Comparison of ENCODE assay signal across 8 cellular contexts in the genomic region with DNA sequence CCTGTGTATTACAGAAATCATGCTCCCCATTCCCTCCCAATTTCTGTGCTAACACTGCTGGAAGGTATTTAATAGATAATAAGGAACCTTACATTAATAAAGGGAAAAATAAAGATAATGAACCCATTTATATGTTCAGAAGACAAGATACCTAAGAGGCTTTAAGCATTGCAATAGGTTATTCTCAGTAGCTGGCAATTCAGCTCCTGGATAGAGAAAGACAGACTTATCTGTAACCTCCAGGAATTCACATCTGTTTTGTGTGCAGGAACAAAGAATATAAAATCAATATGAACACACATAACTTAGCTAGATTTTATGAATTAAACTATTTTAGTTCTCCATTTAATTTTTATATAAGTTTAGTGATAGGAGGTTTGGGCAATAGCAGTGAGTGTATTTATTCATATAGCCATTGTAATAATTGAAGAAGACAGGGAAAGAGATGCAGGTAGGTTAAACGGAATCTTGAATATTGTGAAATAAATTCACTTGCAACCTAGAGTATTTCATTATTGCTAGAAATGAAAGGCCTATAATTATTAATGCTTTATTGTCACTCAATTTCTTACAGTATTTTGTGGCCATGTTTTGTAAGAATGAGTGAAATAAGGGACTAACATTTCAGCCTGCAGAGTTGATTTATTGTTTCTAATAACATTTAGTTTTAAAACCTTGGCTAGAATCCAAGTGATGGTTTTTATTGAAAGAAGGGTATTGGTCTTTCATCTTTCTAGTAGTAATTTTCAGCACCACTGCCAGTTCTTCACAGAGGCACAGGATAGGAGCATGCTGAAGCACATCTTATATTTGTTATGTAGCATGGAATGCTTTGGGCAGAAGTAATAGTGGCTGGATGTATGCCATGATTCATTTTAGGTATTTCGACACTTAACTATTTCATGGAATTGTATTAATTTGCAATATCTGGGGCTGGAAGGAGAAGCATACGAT. TPM values are rescaled to one million over a fixed set of nuclear protein-coding genes. Genes with fewer than 3 reads are reported as not detected.
DNase-seq lines count a peak whose midpoint lies in the region; ATAC-seq, FAIRE-seq and TF ChIP-seq lines count a peak whose summit lies in the region.

No MANE protein-coding gene starts in this region.

- H2AK5ac ChIP-seq in H1 (ENCODE audit: low read depth, low read length) = no peak overlapping the region

- no peak overlapping the region for H3K18ac ChIP-seq in H1 (ENCODE audit: extremely low read depth, low read length)

- no peak overlapping the region for H3K4ac ChIP-seq in H1 (replicated peaks; ENCODE audit: insufficient read length, low read depth, low read length)

- peaks cover 0 to 53% of the 10 kb centered on the region in 2 experiments; a peak in 3 of 4 replicates for H3K79me2 ChIP-seq in H1 (ENCODE audit: control insufficient read depth in 1 of 2, insufficient read depth in 2 of 2, low read length in 2 of 2)

- H3K27ac ChIP-seq in H1 (ENCODE audit: low read depth, low read length) = no peak overlapping the region
- H3K27ac ChIP-seq in gastrocnemius medialis = peak overlapping the region; percentile 83 to 97 (median 90)

- in situ Hi-C loops in gastrocnemius medialis (cut with MboI; ENCODE audit: low sequenced_read_pairs in 4 of 4) = loop anchor here in 1 of 4 donors (25.0 kb wide), 1 partner anchor 229 kb away; no protein-coding TSS in a partner anchor

- intact Hi-C loops in gastrocnemius medialis (cut with DNase I; ENCODE audit: low total_unique reads) = loop anchor here (5.0 to 10.0 kb wide), 5 partner anchors 101 to 531 kb away; a partner anchor contains a TSS

- no peak overlapping the region for H2BK120ac ChIP-seq in H1 (replicated peaks; ENCODE audit: low read depth, low read length)

- no peak overlapping the region for H4K91ac ChIP-seq in H1 (replicated peaks; ENCODE audit: insufficient read length, low read length)

- H2BK12ac ChIP-seq in H1 (ENCODE audit: low read depth, low read length) = no peak overlapping the region

- no peak overlapping the region for H3K14ac ChIP-seq in H1 (ENCODE audit: insufficient read length)

- no peaks in the 10 kb centered on the region for H3K23me2 ChIP-seq in H1 (ENCODE audit: low read depth, low read length)

- H3K4me2 ChIP-seq in H1 (ENCODE audit: insufficient read depth in 1 of 2, low read depth in 2 of 2, low read length in 2 of 2) = peak overlapping the region; percentile 25 to 76

- no peak overlapping the region for H3K56ac ChIP-seq in H1 (replicated peaks; ENCODE audit: insufficient read length, low read depth, low read length)

- H3K79me1 ChIP-seq in H1 (ENCODE audit: low read depth, low read length) = no peaks in the 10 kb centered on the region

- H2BK15ac ChIP-seq in H1 (ENCODE audit: low read length) = no peak overlapping the region

- H3K9ac ChIP-seq in H1 (replicated peaks in 1 of 4; ENCODE audit: extremely low read depth in 1 of 4, low read depth in 3 of 4, low read length in 3 of 4) = no peak overlapping the region

- H4K5ac ChIP-seq in H1 (ENCODE audit: insufficient read length, low read depth, low read length) = no peak overlapping the region

- no peak for TF ChIP-seq CTCF in GM06990 (IDR thresholded peaks at IDR 0.05; ENCODE audit: insufficient read depth, low read length, poor library complexity, severe bottlenecking)
- no peak for TF ChIP-seq CTCF in H1 (IDR thresholded peaks at IDR 0.05; ENCODE audit: control extremely low read depth in 1 of 3, insufficient read depth in 1 of 3, low read depth in 1 of 3, low read length in 3 of 3)
- TF ChIP-seq CTCF in gastrocnemius medialis (IDR thresholded peaks at IDR 0.05 in 4 of 5, conservative IDR thresholded peaks at IDR 0.05 in 1 of 5) = no peak

- ATAC-seq in gastrocnemius medialis (no peak), HG02870 (IDR thresholded peaks at IDR 0.05; ENCODE audit: unreplicated experiment) (no peak), HG03095 (IDR thresholded peaks at IDR 0.05; ENCODE audit: unreplicated experiment) (no peak), HG03469 (IDR thresholded peaks at IDR 0.05; ENCODE audit: unreplicated experiment) (no peak)

- CTCF ChIA-PET in H1 (lab: Charles Lee; ENCODE audit: partially characterized antibody) = interaction anchor here (0.8 to 1.7 kb wide), 2 partner anchors 19 to 229 kb away, joined by 3 to 5 read pairs; no protein-coding TSS in a partner anchor

- H2BK20ac ChIP-seq in H1 (ENCODE audit: low read length) = no peak overlapping the region

- no peak overlapping the region for H2AFZ ChIP-seq in H1 (ENCODE audit: low read length)

- H3K9me3 ChIP-seq in H1 (ENCODE audit: insufficient read depth in 2 of 2, low read depth in 1 of 2, low read length in 1 of 2) (no peaks in the 10 kb centered on the region), gastrocnemius medialis (no peaks in the 10 kb centered on the region)

- no peak overlapping the region for H3K23ac ChIP-seq in H1 (ENCODE audit: insufficient read length)

- TF ChIP-seq POLR2A in H1 (IDR thresholded peaks at IDR 0.05; ENCODE audit: control extremely low read depth in 1 of 2, low read depth in 2 of 2, low read length in 2 of 2) (no peak), gastrocnemius medialis (IDR thresholded peaks at IDR 0.05) (no peak)

- TF ChIP-seq EP300 in H1 (IDR thresholded peaks at IDR 0.05; ENCODE audit: borderline replicate concordance in 1 of 2, low read depth in 2 of 2, low read length in 2 of 2) = no peak

- no peaks in the 10 kb centered on the region for H3K36me3 ChIP-seq in GM06990 (ENCODE audit: control insufficient read depth, insufficient read depth, low read length)
- H3K36me3 ChIP-seq in H1 (ENCODE audit: control insufficient read depth in 2 of 4, insufficient read depth in 4 of 4, low read length in 3 of 4) = no peaks in the 10 kb centered on the region
- H3K36me3 ChIP-seq in gastrocnemius medialis = no peaks in the 10 kb centered on the region

- H3K4me1 ChIP-seq in H1 (replicated peaks in 1 of 4; ENCODE audit: control insufficient read depth in 3 of 4, insufficient read depth in 4 of 4, low read length in 3 of 4) (no peaks in the 10 kb centered on the region), gastrocnemius medialis (peaks cover 34% of the 10 kb centered on the region in 2 donors)

- DNase-seq in GM06990 (ENCODE audit: extremely low read depth, insufficient read length) = no peak
- peak; percentile 46 for DNase-seq in NCI-H1694 (lab: John Stamatoyannopoulos, UW)
- DNase-seq in H1 (ENCODE audit: low read depth in 1 of 2, low spot score in 2 of 2) = no peak
- DNase-seq in gastrocnemius medialis = no peak
- no peak for DNase-seq in activated CD4-positive, CD25-positive, alpha-beta regulatory T cell treated with anti-CD3 and anti-CD28 coated beads, Interleukin-2, amount 50 U/mL, for 72 hours

- WGBS in H1 (ENCODE audit: extremely low coverage in 1 of 2, insufficient coverage in 1 of 2, insufficient read length in 1 of 2, insufficient replicate concordance in 2 of 2, low coverage in 1 of 2, low lambda C conversion rate in 2 of 2, missing lambda C conversion rate in 1 of 2), 2 experiments = 64% methylated on average over 3 of the region's 3 CpGs; no CpG with 5 or more reads in 1 of the 2 experiments

- no peak overlapping the region for H4K8ac ChIP-seq in H1 (ENCODE audit: extremely low read depth, insufficient read depth, low read length)

- H3K4me3 ChIP-seq in GM06990 (replicated peaks; ENCODE audit: low read depth, low read length) = peak overlapping the region; percentile 97
- H3K4me3 ChIP-seq in H1 (ENCODE audit: extremely low read depth in 1 of 4, insufficient read depth in 2 of 4, low read depth in 3 of 4, low read length in 4 of 4) = peak overlapping the region; percentile 83 to 93 (median 86); a peak in 7 of 8 replicates
- H3K4me3 ChIP-seq in gastrocnemius medialis = peak overlapping the region; percentile 75 to 100 (median 92)

- FAIRE-seq in H1 (lab: Jason Lieb, UNC) = no peak

- no peak overlapping the region for H2BK5ac ChIP-seq in H1 (ENCODE audit: low read depth, low read length)

- H3K27me3 ChIP-seq in GM06990 (replicated peaks; ENCODE audit: control insufficient read depth, insufficient read depth, low read length) (no peaks in the 10 kb centered on the region), H1 (replicated peaks in 1 of 4; ENCODE audit: control insufficient read depth in 3 of 4, extremely low read depth in 1 of 4, insufficient read depth in 3 of 4, low read length in 3 of 4) (no peaks in the 10 kb centered on the region), gastrocnemius medialis (no peaks in the 10 kb centered on the region)

- POLR2A ChIA-PET in H1 (lab: Charles Lee; ENCODE audit: partially characterized antibody) = interaction anchor here (1.5 kb wide), 1 partner anchor 103 kb away, joined by 3 read pairs; no protein-coding TSS in a partner anchor

- peaks cover 0 to 4% of the 10 kb centered on the region in 2 experiments for H4K20me1 ChIP-seq in H1 (replicated peaks in 1 of 2; ENCODE audit: control insufficient read depth in 1 of 2, insufficient read depth in 2 of 2, low read length in 2 of 2)

- no peak for TF ChIP-seq RAD21 in H1 (IDR thresholded peaks at IDR 0.05 in 1 of 2, conservative IDR thresholded peaks at IDR 0.05 in 1 of 2; ENCODE audit: low read depth in 2 of 2, low read length in 2 of 2)

TF ChIP-seq in H1, 55 proteins besides CTCF, POLR2A, EP300 and RAD21 (continues in another document):
- TF ChIP-seq CEBPB (IDR thresholded peaks at IDR 0.05; ENCODE audit: low read depth, low read length) (no peak), KDM1A (IDR thresholded peaks at IDR 0.05; ENCODE audit: borderline replicate concordance, low read length) (no peak), TBP (IDR thresholded peaks at IDR 0.05; ENCODE audit: low read depth, low read length) (no peak), KDM5A (IDR thresholded peaks at IDR 0.05; ENCODE audit: low read length) (no peak), JUN (IDR thresholded peaks at IDR 0.05; ENCODE audit: low read depth, low read length) (no peak), ASH2L (IDR thresholded peaks at IDR 0.05; ENCODE audit: low read length) (no peak), SUZ12 (IDR thresholded peaks at IDR 0.05; ENCODE audit: low read length) (no peak)
- TF ChIP-seq, protein P1, sequence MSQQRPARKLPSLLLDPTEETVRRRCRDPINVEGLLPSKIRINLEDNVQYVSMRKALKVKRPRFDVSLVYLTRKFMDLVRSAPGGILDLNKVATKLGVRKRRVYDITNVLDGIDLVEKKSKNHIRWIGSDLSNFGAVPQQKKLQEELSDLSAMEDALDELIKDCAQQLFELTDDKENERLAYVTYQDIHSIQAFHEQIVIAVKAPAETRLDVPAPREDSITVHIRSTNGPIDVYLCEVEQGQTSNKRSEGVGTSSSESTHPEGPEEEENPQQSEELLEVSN (IDR thresholded peaks at IDR 0.05) = no peak

RNA-seq across cellular contexts. Expression of a gene that starts 1.5 kb away (rescaled TPM):
- 41.5 and 43.9 TPM in 2 replicates for total RNA-seq in H1 (2021; fragmentation: NEBNext Ultra II Directional; extraction: Animal tissue kit (Norgen Biotek cat#: 25700))
- polyA plus RNA-seq in H1 (2011; rRNA removed) = 20.0 and 28.6 TPM in 2 replicates
- polyA plus RNA-seq in H1 (2011; cell fraction: cytosol; rRNA removed) = 23.7 TPM
- 12.8 TPM for polyA plus RNA-seq in H1 (2011; cell fraction: nucleus; rRNA removed)
- polyA plus RNA-seq in H1 (2012, experiment 1 of 2) = 18.2 to 34.1 TPM (median 24.0 TPM) in 4 replicates
- polyA plus RNA-seq in H1 (2012, experiment 2 of 2) = 1.7 TPM
- polyA plus RNA-seq in H1 (2013, experiment 1 of 2) = 46.4 TPM
- polyA plus RNA-seq in H1 (2013, experiment 2 of 2) = 53.7 TPM
- polyA minus RNA-seq in H1 (2011; rRNA and poly(A)+ RNA removed) = 56.2 and 77.6 TPM in 2 replicates
- 31.7 TPM for polyA minus RNA-seq in H1 (2011; cell fraction: cytosol; rRNA and poly(A)+ RNA removed)
- polyA minus RNA-seq in H1 (2011; cell fraction: nucleus; rRNA and poly(A)+ RNA removed) = 31.3 TPM
- 10 to 100 TPM; 14.5 to 24.9 (median 18.6) TPM for total RNA-seq in gastrocnemius medialis
